11 cellular contexts compared by ENCODE assay signal in genomic region chr6:126570507-126570906, GRCh38.
"Had no signal": no experiment of that assay in that cellular context is flagged by ENCODE, and none has a peak within 500 bp of the region (broad histone marks: within the 10 kb centered on the region; RNA-seq: fewer than 3 reads in every experiment).

No MANE protein-coding gene starts in this region.

- FAIRE-seq: H1, H54 had no signal

- H3K27ac ChIP-seq: GM23248 had no signal

- H3K9me3 ChIP-seq: HAP-1 had no signal

- DNase-seq: GM23248, GOT3, H7, H9, HCEC 1CT, HFFc6 had no signal

- H3K4me2 ChIP-seq: GM23338 had no signal

- H3K4me3 ChIP-seq: GM23248, GM23338, HAP-1 had no signal

- H3K9ac ChIP-seq: GM23248 had no signal

- H3K4me1 ChIP-seq: HAP-1 had no signal

- H3K36me3 ChIP-seq: HAP-1 had no signal

- H2AFZ ChIP-seq: GM23248, GM23338 had no signal

- ATAC-seq: GM23338, HCT116 had no signal
